ENCODE assay signal across 8 cellular contexts in genomic region chr10:50738974-50739617, GRCh38. TPM values are rescaled to one million over a fixed set of nuclear protein-coding genes. Genes with fewer than 3 reads are reported as not detected.
DNase-seq lines count a peak whose midpoint lies in the region; ATAC-seq and TF ChIP-seq lines count a peak whose summit lies in the region.
"Not testable (repeated sequence)": the region's sequence is repeated elsewhere in the genome, so short reads cannot be mapped to it uniquely, and the experiment has no call there.

No MANE protein-coding gene starts in this region.

- intact Hi-C loops in body of pancreas (cut with DNase I); lower lobe of right lung (cut with DNase I); prostate gland (cut with DNase I): not testable (repeated sequence)

- H3K27ac ChIP-seq in body of pancreas (peak overlapping the region; percentile 46 to 88 (median 84)), lower lobe of right lung (peak overlapping the region; percentile 81), prostate gland (peak overlapping the region; percentile 64 to 72), urinary bladder (ENCODE audit: low read depth) (peak overlapping the region; percentile 86)

- peaks cover 18% of the 10 kb centered on the region for H3K4me1 ChIP-seq in body of pancreas
- H3K4me1 ChIP-seq in lower lobe of right lung; prostate gland (replicated peaks); urinary bladder (ENCODE audit: insufficient read depth): not testable (repeated sequence)

- H3K36me3 ChIP-seq in body of pancreas (replicated peaks in 1 of 2; ENCODE audit: insufficient read depth in 1 of 2, low read depth in 2 of 2); lower lobe of right lung; prostate gland; urinary bladder (ENCODE audit: insufficient read depth): not testable (repeated sequence)

- H3K27me3 ChIP-seq in body of pancreas; lower lobe of right lung (ENCODE audit: low read depth); prostate gland (replicated peaks; ENCODE audit: insufficient read depth): not testable (repeated sequence)

- 70 to 78% methylated on average over 21 to 23 of the region's 23 CpGs for WGBS in body of pancreas, 2 donors
- WGBS in prostate gland = 73% methylated on average over 23 of the region's 23 CpGs
- 68% methylated on average over 23 of the region's 23 CpGs for WGBS in urinary bladder

- not testable (repeated sequence) for TF ChIP-seq POLR2A in body of pancreas (IDR thresholded peaks at IDR 0.05); prostate gland (IDR thresholded peaks at IDR 0.05)

- DNase-seq in GM12864 (ENCODE audit: low read depth); body of pancreas; fibroblast of mammary gland (ENCODE audit: low read depth); lower lobe of right lung; prostate gland (ENCODE audit: low spot score): not testable (repeated sequence)
- peak; percentile 0 for DNase-seq in HS-27A (ENCODE audit: low read depth)

- H3K4me3 ChIP-seq in GM12864 (ENCODE audit: low read depth, low read length) (peak overlapping the region; percentile 66), WI38 (ENCODE audit: low read depth, low read length) (peak overlapping the region; percentile 82), body of pancreas (peak overlapping the region; percentile 48 to 65), fibroblast of mammary gland (ENCODE audit: control insufficient read depth, low read depth, low read length) (peak overlapping the region; percentile 72), lower lobe of right lung (peak overlapping the region; percentile 75), prostate gland (peak overlapping the region; percentile 39 to 59), urinary bladder (ENCODE audit: low read depth, low read length) (peak overlapping the region; percentile 45)

- not testable (repeated sequence) for TF ChIP-seq CTCF in GM12864 (IDR thresholded peaks at IDR 0.05; ENCODE audit: low read depth, low read length, missing control alignments); WI38 (IDR thresholded peaks at IDR 0.05; ENCODE audit: low read depth, low read length); body of pancreas (IDR thresholded peaks at IDR 0.05); fibroblast of mammary gland (conservative IDR thresholded peaks at IDR 0.05; ENCODE audit: control insufficient read depth, insufficient read depth, low read depth, low read length); lower lobe of right lung (IDR thresholded peaks at IDR 0.05); prostate gland (IDR thresholded peaks at IDR 0.05)

- not testable (repeated sequence) for H3K9me3 ChIP-seq in body of pancreas, lower lobe of right lung, prostate gland

- not testable (repeated sequence) for ATAC-seq in body of pancreas, lower lobe of right lung

RNA-seq across cellular contexts. Expression of gene ASAH2B, which starts 0.6 kb away (rescaled TPM):
- 1 to 10 TPM; 2.6 to 4.4 TPM for total RNA-seq in body of pancreas
- 4.5 TPM for total RNA-seq in lower lobe of right lung
- 1 to 10 TPM; 3.5 to 4.2 TPM for total RNA-seq in prostate gland
- total RNA-seq in urinary bladder = 5.2 TPM
- 2.1 TPM for polyA plus RNA-seq in urinary bladder
